In genomic region chr5:88761269-88761880, GRCh38 we compare ENCODE assay signal across 11 cellular contexts.
DNase-seq lines count a peak whose midpoint lies in the region.
"Had no signal": no experiment of that assay in that cellular context is flagged by ENCODE, and none has a peak within 500 bp of the region (broad histone marks: within the 10 kb centered on the region; RNA-seq: fewer than 3 reads in every experiment).

No MANE protein-coding gene starts in this region.

- DNase-seq in ELR (ENCODE audit: low read depth) (peak; percentile 33), HCEC 1CT (peak; percentile 37), RPMI7951 (ENCODE audit: low read depth) (peak; percentile 21), kidney tubule cell (ENCODE audit: low spot score) (peak; percentile 7), NCI-H2081 treated with DMSO at 0.1 percent for 48 hours (lab: John Stamatoyannopoulos, UW) (no peak), SHP77 treated with DMSO at 0.1 percent for 48 hours (lab: John Stamatoyannopoulos, UW) (no peak), NCI-H1105 (lab: John Stamatoyannopoulos, UW) (no peak), DMS53 (lab: John Stamatoyannopoulos, UW) (no peak)
- DNase-seq: activated CD4-positive, alpha-beta T cell treated with anti-CD3 and anti-CD28 coated beads for 48 hours; C1 segment of cervical spinal cord; MM.1S had no signal

Comparison
In these comparisons a context has a peak if more than half of its experiments do, and no peak if none do; other contexts are left out.
1. DNase-seq: peak in ELR (single experiment), HCEC 1CT (single experiment), RPMI7951 (single experiment) and kidney tubule cell (single experiment); none in NCI-H2081 treated with DMSO at 0.1 percent for 48 hours (single experiment), SHP77 treated with DMSO at 0.1 percent for 48 hours (single experiment), NCI-H1105 (single experiment) and DMS53 (single experiment).